28 cellular contexts compared by ENCODE assay signal in the genomic region with DNA sequence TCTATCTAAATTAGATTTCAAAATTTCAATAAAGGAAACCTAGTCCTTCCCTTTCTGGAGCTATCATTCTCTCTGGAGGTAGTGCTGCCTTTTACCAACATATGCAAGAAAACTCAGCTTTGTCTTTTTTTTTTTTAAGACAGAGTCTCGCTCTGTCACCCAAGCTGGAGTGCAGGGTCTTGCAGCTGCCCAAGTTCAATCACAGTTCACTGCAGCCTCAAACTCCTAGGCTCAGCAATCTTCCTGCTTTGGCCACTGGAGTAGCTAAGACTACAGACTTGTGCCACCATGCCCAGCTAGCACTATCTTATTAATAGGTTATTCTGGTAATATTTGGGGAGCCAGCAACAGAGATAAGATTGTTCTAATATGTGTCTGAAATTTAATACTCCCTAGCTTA.
"Had no signal": no experiment of that assay in that cellular context is flagged by ENCODE, and none has a peak within 500 bp of the region (broad histone marks: within the 10 kb centered on the region; RNA-seq: fewer than 3 reads in every experiment).

No MANE protein-coding gene starts in this region.

- H3K4me1 ChIP-seq: esophagus muscularis mucosa, foreskin keratinocyte, gastroesophageal sphincter, lower lobe of right lung, parathyroid adenoma, right lobe of liver, transverse colon, upper lobe of right lung, uterus had no signal

- H3K4me3 ChIP-seq: coronary artery, esophagus muscularis mucosa, gastroesophageal sphincter, heart left ventricle, hepatocyte, lower lobe of right lung, neural progenitor cell, right lobe of liver, smooth muscle cell, suprapubic skin, transverse colon, upper lobe of right lung, uterus had no signal

- H3K9me3 ChIP-seq: esophagus muscularis mucosa, gastroesophageal sphincter, heart left ventricle, lower lobe of right lung, right lobe of liver, suprapubic skin, transverse colon, upper lobe of right lung, uterus had no signal

- H3K4me3 Mint-ChIP-seq: naive B cell; natural killer cell treated with Interleukin-12 subunit alpha and Interleukin-12 subunit beta and Interleukin-15 and Interleukin-18, amount 100 ng/mL, for 72 hours; neural progenitor cell; stimulated activated naive CD8-positive, alpha-beta T cell treated with anti-CD3 and anti-CD28 coated beads, Interleukin-15, amount 100 ng/mL, for 72 hours had no signal

- H3K27me3 Mint-ChIP-seq: naive B cell; natural killer cell treated with Interleukin-12 subunit alpha and Interleukin-12 subunit beta and Interleukin-15 and Interleukin-18, amount 100 ng/mL, for 72 hours; progenitor cell of endocrine pancreas; stimulated activated naive CD8-positive, alpha-beta T cell treated with anti-CD3 and anti-CD28 coated beads, Interleukin-15, amount 100 ng/mL, for 72 hours had no signal

- ATAC-seq: foreskin keratinocyte; gastroesophageal sphincter; heart left ventricle; left cardiac atrium; left ventricle myocardium superior; lower lobe of right lung; natural killer cell treated with Interleukin-12 subunit alpha and Interleukin-12 subunit beta and Interleukin-15 and Interleukin-18, amount 100 ng/mL, for 72 hours; right lobe of liver; stimulated activated naive CD8-positive, alpha-beta T cell treated with anti-CD3 and anti-CD28 coated beads, Interleukin-15, amount 100 ng/mL, for 72 hours; upper lobe of right lung had no signal

- H3K27ac Mint-ChIP-seq: neural progenitor cell; progenitor cell of endocrine pancreas; stimulated activated naive CD8-positive, alpha-beta T cell treated with anti-CD3 and anti-CD28 coated beads, Interleukin-15, amount 100 ng/mL, for 72 hours had no signal

- H3K36me3 ChIP-seq: uterus had no signal

- H3K4me1 Mint-ChIP-seq: stimulated activated naive CD8-positive, alpha-beta T cell treated with anti-CD3 and anti-CD28 coated beads, Interleukin-15, amount 100 ng/mL, for 72 hours had no signal

- H2AFZ ChIP-seq: hepatocyte, neural progenitor cell, parathyroid adenoma had no signal

- H3K27ac ChIP-seq: coronary artery, esophagus muscularis mucosa, foreskin keratinocyte, gastroesophageal sphincter, heart left ventricle, hepatocyte, lower lobe of right lung, neural progenitor cell, parathyroid adenoma, right lobe of liver, suprapubic skin, transverse colon, upper lobe of right lung, uterus had no signal

- H3K4me2 ChIP-seq: hepatocyte, neural progenitor cell, smooth muscle cell had no signal

- DNase-seq: dermis blood vessel endothelial cell; effector memory CD4-positive, alpha-beta T cell; foreskin keratinocyte; heart left ventricle; left cardiac atrium; left ventricle myocardium superior; lower lobe of right lung; naive B cell; right lobe of liver; stimulated activated CD4-positive, alpha-beta T cell treated with anti-CD3 and anti-CD28 coated beads, Interleukin-12 subunit alpha, Interleukin-12 subunit beta, amount 100 ng/mL, for 4 hours; stimulated activated CD4-positive, alpha-beta T cell treated with anti-CD3 and anti-CD28 coated beads, Interleukin-1b, Interleukin-23, amount 100 ng/mL, for 48 hours; stimulated activated CD4-positive, alpha-beta T cell treated with anti-CD3 and anti-CD28 coated beads, Interleukin-4, amount 100 ng/mL, for 1 hour; stimulated activated CD8-positive, alpha-beta memory T cell treated with anti-CD3 and anti-CD28 coated beads, Interleukin-4, amount 100 ng/mL, for 48 hours; stimulated activated naive CD4-positive, alpha-beta T cell; stimulated activated naive CD8-positive, alpha-beta T cell treated with anti-CD3 and anti-CD28 coated beads, Interleukin-15, amount 100 ng/mL, for 72 hours; transverse colon; upper lobe of right lung; uterus had no signal

- H3K9me3 Mint-ChIP-seq: naive B cell; natural killer cell treated with Interleukin-12 subunit alpha and Interleukin-12 subunit beta and Interleukin-15 and Interleukin-18, amount 100 ng/mL, for 72 hours; neural progenitor cell; stimulated activated naive CD8-positive, alpha-beta T cell treated with anti-CD3 and anti-CD28 coated beads, Interleukin-15, amount 100 ng/mL, for 72 hours had no signal

- H3K79me2 ChIP-seq: hepatocyte, parathyroid adenoma had no signal
